Comparison of ENCODE assay signal across 8 cellular contexts in genomic region chr14:21264025-21264801, GRCh38. TPM values are rescaled to one million over a fixed set of nuclear protein-coding genes. Genes with fewer than 3 reads are reported as not detected.
DNase-seq lines count a peak whose midpoint lies in the region; ATAC-seq and TF ChIP-seq lines count a peak whose summit lies in the region.

No MANE protein-coding gene starts in this region.

- ATAC-seq in GM19043 (IDR thresholded peaks at IDR 0.05; ENCODE audit: low read depth, unreplicated experiment) (peak; percentile 72), HG03175 (IDR thresholded peaks at IDR 0.05; ENCODE audit: unreplicated experiment) (peak; percentile 79), foreskin keratinocyte (peak; percentile 88)

- H3K27me3 Mint-ChIP-seq in T-helper 2 cell treated with Interferon-gamma antibody and Interleukin-4, amounts not matched to agents 5 μg/mL and 100 μg/mL, for 36 hours (ENCODE audit: low read depth) = no peaks in the 10 kb centered on the region

- H3K4me1 ChIP-seq in foreskin keratinocyte = peaks cover 39% of the 10 kb centered on the region

- CTCF ChIA-PET in HEK293T (lab: Yijun Ruan, JAX) = interaction anchor here (0.5 to 1.1 kb wide), 2 partner anchors 11 to 31 kb away, joined by 3 to 4 read pairs; no protein-coding TSS in a partner anchor

- no peaks in the 10 kb centered on the region for H3K9me3 Mint-ChIP-seq in T-helper 2 cell treated with Interferon-gamma antibody and Interleukin-4, amounts not matched to agents 5 μg/mL and 100 μg/mL, for 36 hours

- peak overlapping the region; percentile 83 for H3K27ac Mint-ChIP-seq in T-helper 2 cell treated with Interferon-gamma antibody and Interleukin-4, amounts not matched to agents 5 μg/mL and 100 μg/mL, for 36 hours

- H3K4me3 Mint-ChIP-seq in T-helper 2 cell treated with Interferon-gamma antibody and Interleukin-4, amounts not matched to agents 5 μg/mL and 100 μg/mL, for 36 hours = peak overlapping the region; percentile 99

- peaks cover 79% of the 10 kb centered on the region for H3K36me3 Mint-ChIP-seq in T-helper 2 cell treated with Interferon-gamma antibody and Interleukin-4, amounts not matched to agents 5 μg/mL and 100 μg/mL, for 36 hours (ENCODE audit: low read depth)

- peaks cover 64% of the 10 kb centered on the region for H3K4me1 Mint-ChIP-seq in T-helper 2 cell treated with Interferon-gamma antibody and Interleukin-4, amounts not matched to agents 5 μg/mL and 100 μg/mL, for 36 hours (ENCODE audit: low read depth)

- peak; percentile 21 to 22 for DNase-seq in AML-193 (lab: John Stamatoyannopoulos, UW)
- no peak for DNase-seq in T-helper 2 cell treated with Interferon-gamma antibody and Interleukin-4, amounts not matched to agents 5 μg/mL and 100 μg/mL, for 36 hours (ENCODE audit: low spot score)
- peak; percentile 57 to 81 for DNase-seq in foreskin keratinocyte
- peak; percentile 77 for DNase-seq in stromal cell of bone marrow (ENCODE audit: low read depth)
- no peak for DNase-seq in HEK293T (ENCODE audit: extremely low spot score)
- no peak for DNase-seq in effector CD8-positive, alpha-beta T cell (lab: John Stamatoyannopoulos, UW)

- H3K27me3 ChIP-seq in foreskin keratinocyte = no peaks in the 10 kb centered on the region

- POLR2A ChIA-PET in HEK293T (lab: Yijun Ruan, JAX) = interaction anchor here (0.9 to 3.0 kb wide), 10 partner anchors 9 to 119 kb away, joined by 3 to 39 read pairs (median 4); no protein-coding TSS in a partner anchor

- no peak for TF ChIP-seq CTCF in foreskin keratinocyte (conservative IDR thresholded peaks at IDR 0.05)

- H3K27ac ChIP-seq in foreskin keratinocyte = peak overlapping the region; percentile 38

TF ChIP-seq in HEK293T, 16 proteins besides CTCF, POLR2A, EP300 and RAD21:
- TF ChIP-seq ARNT (IDR thresholded peaks at IDR 0.05) (no peak), FOXM1 (IDR thresholded peaks at IDR 0.05; ENCODE audit: borderline replicate concordance) (no peak), NFRKB (IDR thresholded peaks at IDR 0.05) (no peak), SUZ12 (IDR thresholded peaks at IDR 0.05) (no peak), FOXA1 (IDR thresholded peaks at IDR 0.05) (no peak), TARDBP (IDR thresholded peaks at IDR 0.05) (no peak), PKNOX1 (IDR thresholded peaks at IDR 0.05) (no peak)

RNA-seq across cellular contexts. Expression of gene HNRNPC, which starts 5.0 kb away (rescaled TPM):
- 736 and 756 TPM in 2 replicates for total RNA-seq in foreskin keratinocyte
- polyA plus RNA-seq in foreskin keratinocyte = 620 and 720 TPM in 2 replicates

RNA-seq across cellular contexts. Expression of gene RPGRIP1, which starts 15.7 kb away (rescaled TPM):
- total RNA-seq in foreskin keratinocyte = not detected in 2 replicates
- polyA plus RNA-seq in foreskin keratinocyte = not detected in 2 replicates

Comparison
In these comparisons a context has a peak if more than half of its experiments do, and no peak if none do; other contexts are left out.
1. DNase-seq: peak in AML-193 (2 of 2), foreskin keratinocyte (2 of 2) and stromal cell of bone marrow (single experiment); none in T-helper 2 cell treated with Interferon-gamma antibody and Interleukin-4, amounts not matched to agents 5 μg/mL and 100 μg/mL, for 36 hours (single experiment), HEK293T (single experiment) and effector CD8-positive, alpha-beta T cell (single experiment).
2. Peak in every context shown above with its lines, with median percentiles within 50 percentile points of each other: ATAC-seq.